9 cellular contexts compared by ENCODE assay signal in the genomic region with DNA sequence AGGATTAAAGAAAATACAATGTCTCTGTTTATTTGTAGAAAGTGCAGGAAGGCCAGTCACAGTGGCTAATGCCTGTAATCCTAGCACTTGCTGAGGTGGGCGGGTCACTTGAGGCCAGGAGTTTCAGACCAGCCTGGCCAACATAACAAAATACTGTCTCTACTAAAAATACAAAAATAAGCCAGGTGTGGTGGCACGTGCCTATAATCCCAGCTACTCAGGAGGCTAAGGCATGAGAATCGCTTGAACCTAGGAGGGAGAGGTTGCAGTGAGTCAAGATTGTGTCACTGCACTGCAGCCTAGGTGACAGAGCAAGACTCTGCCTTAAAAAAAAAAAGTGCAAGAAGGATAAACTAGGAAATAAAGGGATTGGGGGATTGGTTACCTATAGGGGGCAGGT. TPM values are rescaled to one million over a fixed set of nuclear protein-coding genes. Genes with fewer than 3 reads are reported as not detected.
"Had no signal": no experiment of that assay in that cellular context is flagged by ENCODE, and none has a peak within 500 bp of the region (broad histone marks: within the 10 kb centered on the region; RNA-seq: fewer than 3 reads in every experiment).

No MANE protein-coding gene starts in this region.

RNA-seq across cellular contexts. Expression of gene ADIRF, which starts 10.2 kb away (rescaled TPM):
- total RNA-seq: activated CD8-positive, alpha-beta T cell treated with anti-CD3 and anti-CD28 coated beads for 36 hours; natural killer cell; progenitor cell of endocrine pancreas had no signal

RNA-seq across cellular contexts. Expression of gene SNCG, which starts 20.1 kb away (rescaled TPM):
- total RNA-seq: activated CD8-positive, alpha-beta T cell treated with anti-CD3 and anti-CD28 coated beads for 36 hours; natural killer cell had no signal

RNA-seq across cellular contexts. Expression of gene MMRN2, which starts 21.0 kb away (rescaled TPM):
- total RNA-seq: activated CD8-positive, alpha-beta T cell treated with anti-CD3 and anti-CD28 coated beads for 36 hours had no signal

RNA-seq across cellular contexts. Expression of gene FAM25A, which starts 41.6 kb away (rescaled TPM):
- total RNA-seq: activated CD8-positive, alpha-beta T cell treated with anti-CD3 and anti-CD28 coated beads for 36 hours; activated T-cell treated with anti-CD3 and anti-CD28 coated beads, Interleukin-2, amount 50 U/mL, for 4 hours; colonic mucosa; fibroblast of lung; frontal cortex; mucosa of descending colon; natural killer cell; progenitor cell of endocrine pancreas; spleen had no signal
